ENCODE assay signal across 1 cellular context in the genomic region with DNA sequence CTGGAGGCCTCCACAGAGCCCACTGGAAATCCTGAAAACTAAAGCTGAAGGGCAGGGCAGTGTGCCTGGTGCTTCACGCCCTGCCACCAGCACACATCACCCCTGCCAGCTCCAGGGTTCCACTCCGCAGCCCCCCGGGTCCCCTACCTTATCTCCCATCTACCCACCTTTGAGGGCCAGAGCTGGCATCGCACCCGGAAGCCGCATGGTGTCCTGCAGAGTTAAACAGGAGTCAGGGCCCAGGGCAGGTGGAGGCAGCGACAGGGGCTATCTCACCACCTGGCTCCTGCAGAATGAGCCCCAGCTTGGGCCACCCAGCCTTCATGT.
TF ChIP-seq lines count a peak whose summit lies in the region.

No MANE protein-coding gene starts in this region.

TF ChIP-seq in H1, 55 proteins besides CTCF, POLR2A, EP300 and RAD21:
- no peak for TF ChIP-seq KDM1A (IDR thresholded peaks at IDR 0.05; ENCODE audit: borderline replicate concordance, low read length)
- TF ChIP-seq EZH2 (IDR thresholded peaks at IDR 0.05; ENCODE audit: low read depth, low read length, severe bottlenecking): no peak
- TF ChIP-seq GTF2F1 (IDR thresholded peaks at IDR 0.05; ENCODE audit: borderline replicate concordance, low read depth, low read length): no peak
- no peak for TF ChIP-seq GABPA (IDR thresholded peaks at IDR 0.05; ENCODE audit: borderline replicate concordance, insufficient read depth, low read length)
- TF ChIP-seq RFX5 (IDR thresholded peaks at IDR 0.05; ENCODE audit: borderline replicate concordance, low read depth, low read length): no peak
- no peak for TF ChIP-seq SIN3A (conservative IDR thresholded peaks at IDR 0.05 in 1 of 2, IDR thresholded peaks at IDR 0.05 in 1 of 2; ENCODE audit: low read depth in 1 of 2, low read length in 2 of 2)
- TF ChIP-seq CBX5 (IDR thresholded peaks at IDR 0.05; ENCODE audit: low read depth, low read length): no peak
- TF ChIP-seq ASH2L (IDR thresholded peaks at IDR 0.05; ENCODE audit: low read length): no peak
- TF ChIP-seq, protein P1, sequence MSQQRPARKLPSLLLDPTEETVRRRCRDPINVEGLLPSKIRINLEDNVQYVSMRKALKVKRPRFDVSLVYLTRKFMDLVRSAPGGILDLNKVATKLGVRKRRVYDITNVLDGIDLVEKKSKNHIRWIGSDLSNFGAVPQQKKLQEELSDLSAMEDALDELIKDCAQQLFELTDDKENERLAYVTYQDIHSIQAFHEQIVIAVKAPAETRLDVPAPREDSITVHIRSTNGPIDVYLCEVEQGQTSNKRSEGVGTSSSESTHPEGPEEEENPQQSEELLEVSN (IDR thresholded peaks at IDR 0.05): no peak
- no peak for TF ChIP-seq CEBPB (IDR thresholded peaks at IDR 0.05; ENCODE audit: low read depth, low read length)
- TF ChIP-seq SP1 (IDR thresholded peaks at IDR 0.05; ENCODE audit: low read depth, low read length): no peak
- no peak for TF ChIP-seq TAF1 (IDR thresholded peaks at IDR 0.05; ENCODE audit: low read depth, low read length)
- no peak for TF ChIP-seq TAF7 (optimal IDR thresholded peaks at IDR 0.05; ENCODE audit: borderline replicate concordance, low read depth, low read length)
- TF ChIP-seq HDAC2 (IDR thresholded peaks at IDR 0.05; ENCODE audit: borderline replicate concordance in 1 of 2, low read depth in 2 of 2, low read length in 2 of 2): no peak
- TF ChIP-seq, protein P2, sequence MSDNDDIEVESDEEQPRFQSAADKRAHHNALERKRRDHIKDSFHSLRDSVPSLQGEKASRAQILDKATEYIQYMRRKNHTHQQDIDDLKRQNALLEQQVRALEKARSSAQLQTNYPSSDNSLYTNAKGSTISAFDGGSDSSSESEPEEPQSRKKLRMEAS (IDR thresholded peaks at IDR 0.05): no peak
- TF ChIP-seq SUZ12 (IDR thresholded peaks at IDR 0.05; ENCODE audit: low read length): no peak
- TF ChIP-seq, protein P3, sequence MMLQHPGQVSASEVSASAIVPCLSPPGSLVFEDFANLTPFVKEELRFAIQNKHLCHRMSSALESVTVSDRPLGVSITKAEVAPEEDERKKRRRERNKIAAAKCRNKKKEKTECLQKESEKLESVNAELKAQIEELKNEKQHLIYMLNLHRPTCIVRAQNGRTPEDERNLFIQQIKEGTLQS (IDR thresholded peaks at IDR 0.05; ENCODE audit: insufficient read depth, low read depth, low read length): no peak
- TF ChIP-seq YY1 (IDR thresholded peaks at IDR 0.05; ENCODE audit: low read depth, low read length): no peak
